Comparison of ENCODE assay signal across 15 cellular contexts in genomic region chr3:127217594-127218456, GRCh38. TPM values are rescaled to one million over a fixed set of nuclear protein-coding genes. Genes with fewer than 3 reads are reported as not detected.
DNase-seq lines count a peak whose midpoint lies in the region; ATAC-seq lines count a peak whose summit lies in the region.
"Had no signal": no experiment of that assay in that cellular context is flagged by ENCODE, and none has a peak within 500 bp of the region (broad histone marks: within the 10 kb centered on the region; RNA-seq: fewer than 3 reads in every experiment).

No MANE protein-coding gene starts in this region.

- H3K4me3 Mint-ChIP-seq in activated T-cell treated with anti-CD3 and anti-CD28 coated beads, Interleukin-2, amount 50 U/mL, for 72 hours = no peak overlapping the region
- H3K4me3 Mint-ChIP-seq in activated T-helper 17 cell treated with anti-CD3 and anti-CD28 coated beads, Interleukin-2, amount 50 U/mL, for 72 hours = no peak overlapping the region
- no peak overlapping the region for H3K4me3 Mint-ChIP-seq in stimulated activated naive CD8-positive, alpha-beta T cell treated with anti-CD3 and anti-CD28 coated beads, Interleukin-15, amount 100 ng/mL, for 72 hours

- no peaks in the 10 kb centered on the region for H3K9me3 Mint-ChIP-seq in activated T-cell treated with anti-CD3 and anti-CD28 coated beads, Interleukin-2, amount 50 U/mL, for 72 hours
- no peaks in the 10 kb centered on the region for H3K9me3 Mint-ChIP-seq in activated T-helper 17 cell treated with anti-CD3 and anti-CD28 coated beads, Interleukin-2, amount 50 U/mL, for 72 hours
- H3K9me3 Mint-ChIP-seq in stimulated activated naive CD8-positive, alpha-beta T cell treated with anti-CD3 and anti-CD28 coated beads, Interleukin-15, amount 100 ng/mL, for 72 hours = no peaks in the 10 kb centered on the region

- DNase-seq in activated T-cell treated with anti-CD3 and anti-CD28 coated beads, Interleukin-2, amount 50 U/mL, for 72 hours = peak in 1 of 2 donors; percentile 41
- no peak for DNase-seq in activated T-cell treated with anti-CD3 and anti-CD28 coated beads, Interleukin-2, amount 50 U/mL, for 48 hours
- DNase-seq in stimulated activated naive CD8-positive, alpha-beta T cell treated with anti-CD3 and anti-CD28 coated beads, Interleukin-15, amount 100 ng/mL, for 72 hours = no peak
- DNase-seq in NCI-H187 (lab: John Stamatoyannopoulos, UW) (no peak), NCI-H1092 treated with DMSO at 0.1 percent for 48 hours (lab: John Stamatoyannopoulos, UW) (no peak)
- DNase-seq: activated CD4-positive, CD25-positive, alpha-beta regulatory T cell treated with anti-CD3 and anti-CD28 coated beads, Interleukin-2, amount 50 U/mL, for 72 hours; activated gamma-delta T cell; DMS79; NCI-H524; stimulated activated naive CD4-positive, alpha-beta T cell had no signal

- H3K4me1 Mint-ChIP-seq in activated T-cell treated with anti-CD3 and anti-CD28 coated beads, Interleukin-2, amount 50 U/mL, for 72 hours (ENCODE audit: low read depth) = no peaks in the 10 kb centered on the region
- no peaks in the 10 kb centered on the region for H3K4me1 Mint-ChIP-seq in activated T-helper 17 cell treated with anti-CD3 and anti-CD28 coated beads, Interleukin-2, amount 50 U/mL, for 72 hours
- H3K4me1 Mint-ChIP-seq in stimulated activated naive CD8-positive, alpha-beta T cell treated with anti-CD3 and anti-CD28 coated beads, Interleukin-15, amount 100 ng/mL, for 72 hours = peaks cover 14% of the 10 kb centered on the region

- H3K36me3 Mint-ChIP-seq in activated T-cell treated with anti-CD3 and anti-CD28 coated beads, Interleukin-2, amount 50 U/mL, for 72 hours (ENCODE audit: insufficient read depth in 2 of 2) = no peaks in the 10 kb centered on the region
- H3K36me3 Mint-ChIP-seq in activated T-helper 17 cell treated with anti-CD3 and anti-CD28 coated beads, Interleukin-2, amount 50 U/mL, for 72 hours (ENCODE audit: low read depth) = no peaks in the 10 kb centered on the region

- peak; percentile 86 to 92 for ATAC-seq in activated T-cell treated with anti-CD3 and anti-CD28 coated beads, Interleukin-2, amount 50 U/mL, for 72 hours (replicated peaks in 1 of 2)
- peak; percentile 44 for ATAC-seq in HG02852 (IDR thresholded peaks at IDR 0.05; ENCODE audit: unreplicated experiment)
- ATAC-seq in activated T-helper 17 cell treated with anti-CD3 and anti-CD28 coated beads, Interleukin-2, amount 50 U/mL, for 72 hours (replicated peaks) = peak; percentile 74
- peak; percentile 82 for ATAC-seq in stimulated activated naive CD8-positive, alpha-beta T cell treated with anti-CD3 and anti-CD28 coated beads, Interleukin-15, amount 100 ng/mL, for 72 hours
- no peak for ATAC-seq in GM19328 (IDR thresholded peaks at IDR 0.05; ENCODE audit: unreplicated experiment)

- H3K27ac Mint-ChIP-seq in activated T-cell treated with anti-CD3 and anti-CD28 coated beads, Interleukin-2, amount 50 U/mL, for 72 hours = no peak overlapping the region
- no peak overlapping the region for H3K27ac Mint-ChIP-seq in activated T-helper 17 cell treated with anti-CD3 and anti-CD28 coated beads, Interleukin-2, amount 50 U/mL, for 72 hours
- H3K27ac Mint-ChIP-seq in stimulated activated naive CD8-positive, alpha-beta T cell treated with anti-CD3 and anti-CD28 coated beads, Interleukin-15, amount 100 ng/mL, for 72 hours = no peak overlapping the region

- H3K27me3 Mint-ChIP-seq in activated T-cell treated with anti-CD3 and anti-CD28 coated beads, Interleukin-2, amount 50 U/mL, for 72 hours (ENCODE audit: low read depth) = peaks cover 26% of the 10 kb centered on the region
- peaks cover 19% of the 10 kb centered on the region for H3K27me3 Mint-ChIP-seq in activated T-helper 17 cell treated with anti-CD3 and anti-CD28 coated beads, Interleukin-2, amount 50 U/mL, for 72 hours
- H3K27me3 Mint-ChIP-seq in stimulated activated naive CD8-positive, alpha-beta T cell treated with anti-CD3 and anti-CD28 coated beads, Interleukin-15, amount 100 ng/mL, for 72 hours = peaks cover 13% of the 10 kb centered on the region

RNA-seq across cellular contexts. Expression of gene PRR23E, which starts 24.9 kb away (rescaled TPM):
- not detected for total RNA-seq in activated T-cell treated with anti-CD3 and anti-CD28 coated beads, Interleukin-2, amount 50 U/mL, for 72 hours
- total RNA-seq in activated T-helper 17 cell treated with anti-CD3 and anti-CD28 coated beads, Interleukin-2, amount 50 U/mL, for 72 hours = not detected
- total RNA-seq: glomerular endothelial cell, H1 had no signal
